ENCODE assay signal across 9 cellular contexts in the genomic region with DNA sequence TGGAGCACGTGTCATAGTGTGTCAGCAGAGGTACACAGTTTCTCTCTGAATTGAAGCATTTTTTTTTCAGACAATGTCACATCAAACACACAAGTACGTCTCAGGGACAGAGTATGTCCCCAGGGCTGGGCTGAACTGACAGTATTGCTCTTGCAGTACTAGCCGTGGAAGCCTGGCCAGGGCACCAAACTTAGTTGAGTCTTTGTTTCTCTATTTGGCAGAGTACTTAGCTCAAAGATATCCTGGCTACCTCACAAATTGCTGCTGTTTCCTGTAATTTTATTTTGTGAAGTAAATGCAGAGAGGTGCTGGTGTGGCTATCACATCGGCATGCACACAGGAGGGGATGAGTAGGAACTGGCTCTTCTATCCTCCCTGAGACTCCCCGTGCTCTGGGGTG.
"Had no signal": no experiment of that assay in that cellular context is flagged by ENCODE, and none has a peak within 500 bp of the region (broad histone marks: within the 10 kb centered on the region; RNA-seq: fewer than 3 reads in every experiment).

No MANE protein-coding gene starts in this region.

- H3K4me1 ChIP-seq: HAP-1 had no signal

- DNase-seq: GM23248, GOT3, H7, HFFc6, IMR-90, KG1 had no signal

- H3K36me3 ChIP-seq: HAP-1 had no signal

- H3K4me3 Mint-ChIP-seq: HFFc6 had no signal

- H3K27ac ChIP-seq: GM23248 had no signal

- H3K27ac Mint-ChIP-seq: HFFc6 had no signal

- H3K9ac ChIP-seq: GM23248 had no signal

- H3K9me3 ChIP-seq: HAP-1 had no signal

- H3K4me3 ChIP-seq: GM23248, HAP-1, K562 had no signal

- ATAC-seq: HCT116, K562 had no signal
